ENCODE assay signal across 1 cellular context in genomic region chr9:95613670-95614069, GRCh38.
TF ChIP-seq lines count a peak whose summit lies in the region.

No MANE protein-coding gene starts in this region.

TF ChIP-seq in K562, 482 proteins besides CTCF, POLR2A, EP300 and RAD21 (continued from another document):
- no peak for TF ChIP-seq CHD7 (IDR thresholded peaks at IDR 0.05; ENCODE audit: low read depth, low read length)
- no peak for TF ChIP-seq ZNF589 (CRISPR knock-in tag; IDR thresholded peaks at IDR 0.05; ENCODE audit: low read depth)
- TF ChIP-seq ZNF507 (tag; conservative IDR thresholded peaks at IDR 0.05) = peak; percentile 83
TF ChIP-seq in K562: peak in this region for 2.
